In the genomic region with DNA sequence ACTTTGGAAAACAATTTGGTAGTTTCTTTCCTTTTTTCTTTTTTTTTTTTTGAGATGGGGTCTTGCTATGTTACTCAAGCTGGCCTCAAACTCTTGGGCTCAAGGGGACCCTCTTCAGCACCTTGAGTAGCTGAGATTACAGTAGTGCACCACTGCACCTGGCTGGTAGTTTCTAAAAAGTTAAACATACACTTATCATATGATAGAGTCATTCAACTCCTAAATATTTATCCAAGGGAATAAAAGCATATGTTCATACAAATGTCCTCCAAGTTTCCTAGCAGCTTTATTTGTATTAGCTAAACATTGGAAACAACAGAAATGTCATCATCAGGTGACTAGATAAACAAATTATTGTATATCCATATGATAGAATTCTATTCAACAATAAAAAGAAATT, we compare ENCODE assay signal across 23 cellular contexts.
A peak's percentile ranks its signal among the peaks of the same experiment; 100 is the strongest.
DNase-seq lines count a peak whose midpoint lies in the region; ATAC-seq, FAIRE-seq and TF ChIP-seq lines count a peak whose summit lies in the region.
"Had no signal": no experiment of that assay in that cellular context is flagged by ENCODE, and none has a peak within 500 bp of the region (broad histone marks: within the 10 kb centered on the region; RNA-seq: fewer than 3 reads in every experiment).

No MANE protein-coding gene starts in this region.

- H3K27ac Mint-ChIP-seq in T-helper 17 cell, result no peak overlapping the region
- H3K27ac Mint-ChIP-seq: B cell; CD4-positive, alpha-beta T cell; CD8-positive, alpha-beta T cell had no signal

- no peak overlapping the region for H2AFZ ChIP-seq in K562 (ENCODE audit: low read depth, low read length)

- no peak overlapping the region for H3K4me3 Mint-ChIP-seq in T-helper 17 cell
- H3K4me3 Mint-ChIP-seq: B cell; CD4-positive, alpha-beta T cell; CD8-positive, alpha-beta T cell had no signal

- no peaks in the 10 kb centered on the region for H3K79me2 ChIP-seq in K562 (ENCODE audit: control insufficient read depth, insufficient read depth, low read length)

- H3K36me3 ChIP-seq in K562 (ENCODE audit: control insufficient read depth, insufficient read depth, low read length) (no peaks in the 10 kb centered on the region), pancreas (no peaks in the 10 kb centered on the region)
- H3K36me3 ChIP-seq: BLaER1 treated with 17β-estradiol and CSF1 and Interleukin-3, amounts not matched to agents 10 nM and 100 nM had no signal

- no peak overlapping the region for H3K4me2 ChIP-seq in K562 (ENCODE audit: insufficient read depth, low read length)
- H3K4me2 ChIP-seq: A549; BLaER1 treated with 17β-estradiol and CSF1 and Interleukin-3, amounts not matched to agents 10 nM and 100 nM had no signal

- H3K27me3 ChIP-seq in K562 (ENCODE audit: control insufficient read depth in 2 of 2, insufficient read depth in 2 of 2, low read length in 2 of 2) (no peaks in the 10 kb centered on the region), pancreas (no peaks in the 10 kb centered on the region)
- H3K27me3 ChIP-seq: BLaER1 treated with 17β-estradiol and CSF1 and Interleukin-3, amounts not matched to agents 10 nM and 100 nM had no signal

- TF ChIP-seq RAD21 in K562 (CRISPR knock-in tag; conservative IDR thresholded peaks at IDR 0.05 in 1 of 2, IDR thresholded peaks at IDR 0.05 in 1 of 2), result no peak

- H3K4me3 ChIP-seq in LNCaP clone FGC (ENCODE audit: low read depth, low read length) (no peak overlapping the region), K562 (no peak overlapping the region), pancreas (no peak overlapping the region)
- H3K4me3 ChIP-seq: A549; BLaER1 treated with 17β-estradiol and CSF1 and Interleukin-3, amounts not matched to agents 10 nM and 100 nM had no signal

- BruUV-seq in K562 (replicated peaks; lab: Mats Ljungman, UMichigan), result no TSS peak

- DNase-seq in DMS53 (lab: John Stamatoyannopoulos, UW), result peak; percentile 77
- no peak for DNase-seq in DMS53 treated with DMSO at 0.1 percent for 48 hours (lab: John Stamatoyannopoulos, UW; ENCODE audit: unreplicated experiment)
- peak; percentile 21 for DNase-seq in LNCaP clone FGC (ENCODE audit: low read depth)
- DNase-seq in K562 (ENCODE audit: extremely low read depth in 1 of 4, low spot score in 3 of 4), result no peak
- DNase-seq in pancreas, result no peak
- DNase-seq in T-helper 17 cell, result no peak
- DNase-seq: AML-193; Caco-2; Calu3; CD4-positive, alpha-beta T cell; CD8-positive, alpha-beta T cell; DMS79 treated with DMSO at 0.1 percent for 48 hours; GF-D8 had no signal

- TF ChIP-seq CTCF in LNCaP clone FGC (IDR thresholded peaks at IDR 0.05; ENCODE audit: control insufficient read depth, extremely low read depth, insufficient read depth), result no peak
- TF ChIP-seq CTCF in K562 (IDR thresholded peaks at IDR 0.05 in 2 of 3, conservative IDR thresholded peaks at IDR 0.05 in 1 of 3; ENCODE audit: insufficient read depth in 2 of 3, low read depth in 1 of 3, low read length in 3 of 3), result no peak
- TF ChIP-seq CTCF in pancreas (IDR thresholded peaks at IDR 0.05), result no peak

- no peak for ATAC-seq in K562
- peak; percentile 48 to 67 (median 52) for ATAC-seq in pancreas
- ATAC-seq in HG03196 (IDR thresholded peaks at IDR 0.05; ENCODE audit: unreplicated experiment), result no peak
- ATAC-seq in GM19035 (IDR thresholded peaks at IDR 0.05; ENCODE audit: unreplicated experiment), result no peak
- ATAC-seq in T-helper 17 cell, result no peak
- ATAC-seq: A549; CD8-positive, alpha-beta T cell had no signal

- CTCF ChIA-PET in K562 (lab: Yijun Ruan, JAX; ENCODE audit: low intra/inter-chr PET ratio), result no interaction called here

- peak; percentile 11 for FAIRE-seq in K562 (lab: Jason Lieb, UNC)
- no peak for FAIRE-seq in pancreas (lab: Jason Lieb, UNC)
- FAIRE-seq: A549, D721Med, G401.6, GM12891 had no signal

- no peak for TF ChIP-seq EP300 in K562 (IDR thresholded peaks at IDR 0.05; ENCODE audit: low read length)

- H3K27ac ChIP-seq in K562 (ENCODE audit: extremely low read depth, low read depth, low read length) (no peak overlapping the region), pancreas (no peak overlapping the region)
- H3K27ac ChIP-seq: 22Rv1; A549; BLaER1 treated with 17β-estradiol and CSF1 and Interleukin-3, amounts not matched to agents 10 nM and 100 nM; C4-2B had no signal

- no peaks in the 10 kb centered on the region for H4K20me1 ChIP-seq in K562 (replicated peaks; ENCODE audit: control insufficient read depth, insufficient read depth, low read length)
- H4K20me1 ChIP-seq: BLaER1 treated with 17β-estradiol and CSF1 and Interleukin-3, amounts not matched to agents 10 nM and 100 nM had no signal

- H3K4me1 Mint-ChIP-seq in T-helper 17 cell, result peaks cover 5% of the 10 kb centered on the region
- H3K4me1 Mint-ChIP-seq: B cell had no signal

- intact Hi-C loops in K562 (cut with micrococcal nuclease), result no loop called here
- intact Hi-C loops in pancreas (cut with DNase I), result no loop called here

- H3K9ac ChIP-seq in K562 (ENCODE audit: insufficient read depth in 1 of 2, low read depth in 2 of 2, low read length in 2 of 2), result no peak overlapping the region
- H3K9ac ChIP-seq: BLaER1 treated with 17β-estradiol and CSF1 and Interleukin-3, amounts not matched to agents 10 nM and 100 nM had no signal

- H3K9me1 ChIP-seq in K562 (ENCODE audit: control insufficient read depth, insufficient read depth, low read length), result no peaks in the 10 kb centered on the region

- H3K36me3 Mint-ChIP-seq in T-helper 17 cell (ENCODE audit: low read depth), result no peaks in the 10 kb centered on the region
- H3K36me3 Mint-ChIP-seq: CD8-positive, alpha-beta T cell had no signal

- H3K4me1 ChIP-seq in K562 (replicated peaks in 1 of 2; ENCODE audit: control insufficient read depth in 2 of 2, insufficient read depth in 2 of 2, low read length in 2 of 2) (peaks cover under 1 to 6% of the 10 kb centered on the region in 2 experiments; a peak in 4 of 5 replicates), pancreas (peaks cover 0 to 9% (median 5%) of the 10 kb centered on the region in 3 donors)
- H3K4me1 ChIP-seq: A549, Caco-2 had no signal

- POLR2A ChIA-PET in K562 (lab: Yijun Ruan, JAX), result no interaction called here

- H3K9me3 ChIP-seq in K562 (replicated peaks; ENCODE audit: control insufficient read depth, insufficient read depth, low read depth, low read length) (0 out of 2 replicates have a peak, but pooled peaks cover 6% of the 10 kb centered on the region), pancreas (no peaks in the 10 kb centered on the region), T-helper 17 cell (ENCODE audit: control insufficient read depth, low read length, poor library complexity, severe bottlenecking) (no peaks in the 10 kb centered on the region)
- H3K9me3 ChIP-seq: A549, Caco-2 had no signal

- H3K27me3 Mint-ChIP-seq in T-helper 17 cell, result no peaks in the 10 kb centered on the region
- H3K27me3 Mint-ChIP-seq: CD4-positive, alpha-beta T cell had no signal

- in situ Hi-C loops in K562 (cut with MboI), result no loop called here

- no peak for TF ChIP-seq POLR2A in K562 (conservative IDR thresholded peaks at IDR 0.05)

TF ChIP-seq in K562, 482 proteins besides CTCF, POLR2A, EP300 and RAD21:
- TF ChIP-seq TCF15 (CRISPR knock-in tag; IDR thresholded peaks at IDR 0.05) (no peak), NR2C2 (CRISPR knock-in tag; IDR thresholded peaks at IDR 0.05) (no peak), NR2C2 (tag; IDR thresholded peaks at IDR 0.05) (no peak), SLC30A9 (CRISPR knock-in tag; IDR thresholded peaks at IDR 0.05) (no peak), ZNF175 (CRISPR knock-in tag; IDR thresholded peaks at IDR 0.05; ENCODE audit: low read depth) (no peak), RAD51 (IDR thresholded peaks at IDR 0.05; ENCODE audit: borderline replicate concordance, low read depth) (no peak), NUFIP1 (IDR thresholded peaks at IDR 0.05; ENCODE audit: partially characterized antibody) (no peak), KDM5B (IDR thresholded peaks at IDR 0.05; ENCODE audit: insufficient replicate concordance, low read depth, low read length) (no peak), PML (IDR thresholded peaks at IDR 0.05; ENCODE audit: low read length) (no peak), THRAP3 (IDR thresholded peaks at IDR 0.05; ENCODE audit: borderline replicate concordance) (no peak)
- TF ChIP-seq, protein P1, sequence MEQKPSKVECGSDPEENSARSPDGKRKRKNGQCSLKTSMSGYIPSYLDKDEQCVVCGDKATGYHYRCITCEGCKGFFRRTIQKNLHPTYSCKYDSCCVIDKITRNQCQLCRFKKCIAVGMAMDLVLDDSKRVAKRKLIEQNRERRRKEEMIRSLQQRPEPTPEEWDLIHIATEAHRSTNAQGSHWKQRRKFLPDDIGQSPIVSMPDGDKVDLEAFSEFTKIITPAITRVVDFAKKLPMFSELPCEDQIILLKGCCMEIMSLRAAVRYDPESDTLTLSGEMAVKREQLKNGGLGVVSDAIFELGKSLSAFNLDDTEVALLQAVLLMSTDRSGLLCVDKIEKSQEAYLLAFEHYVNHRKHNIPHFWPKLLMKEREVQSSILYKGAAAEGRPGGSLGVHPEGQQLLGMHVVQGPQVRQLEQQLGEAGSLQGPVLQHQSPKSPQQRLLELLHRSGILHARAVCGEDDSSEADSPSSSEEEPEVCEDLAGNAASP (IDR thresholded peaks at IDR 0.05), result no peak

Comparison
In these comparisons a context has a peak if more than half of its experiments do, and no peak if none do; other contexts are left out.
1. DNase-seq: peak in DMS53 (single experiment) and LNCaP clone FGC (single experiment); none in DMS53 treated with DMSO at 0.1 percent for 48 hours (single experiment), K562 (0 of 4), pancreas (0 of 6) and T-helper 17 cell (0 of 3).
2. ATAC-seq: peak in pancreas (4 of 4); none in K562 (single experiment), HG03196 (single experiment), GM19035 (single experiment) and T-helper 17 cell (single experiment).